ENCODE assay signal across 13 cellular contexts in the genomic region with DNA sequence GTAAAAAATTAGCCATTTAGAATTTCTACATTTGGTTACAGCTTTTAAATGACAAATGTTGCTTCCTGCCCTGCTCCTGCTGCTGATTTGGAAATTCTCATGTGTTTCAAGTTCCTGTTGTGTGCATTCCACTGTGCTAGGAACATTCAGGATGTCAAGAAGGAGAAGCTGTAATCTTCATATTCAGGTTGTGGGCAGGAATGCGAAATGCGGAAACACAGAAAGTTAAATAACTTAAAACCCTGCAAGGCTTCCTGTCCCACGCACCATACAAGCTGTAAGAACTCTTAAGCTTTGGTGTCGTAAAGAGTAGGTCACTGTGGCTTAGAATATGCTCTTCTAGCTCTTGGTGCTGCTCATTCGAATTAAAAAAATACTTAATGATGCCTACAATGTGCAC. TPM values are rescaled to one million over a fixed set of nuclear protein-coding genes. Genes with fewer than 3 reads are reported as not detected.
DNase-seq lines count a peak whose midpoint lies in the region; ATAC-seq and TF ChIP-seq lines count a peak whose summit lies in the region.
"Had no signal": no experiment of that assay in that cellular context is flagged by ENCODE, and none has a peak within 500 bp of the region (broad histone marks: within the 10 kb centered on the region; RNA-seq: fewer than 3 reads in every experiment).

No MANE protein-coding gene starts in this region.

- DNase-seq in left ventricle myocardium inferior (no peak), left ventricle myocardium superior (no peak), medulla oblongata (ENCODE audit: extremely low spot score) (peak; percentile 48), D341Med (ENCODE audit: low spot score) (no peak)
- peak; percentile 38 for DNase-seq in activated CD8-positive, alpha-beta T cell treated with anti-CD3 and anti-CD28 coated beads, Interleukin-2, amount 10 ng/mL, durations not matched to agents 7 days and 5 days
- DNase-seq: BE2C, kidney glomerular epithelial cell, NCI-H1105, NCI-H774 had no signal

- peaks cover 63% of the 10 kb centered on the region for H3K36me3 Mint-ChIP-seq in activated CD8-positive, alpha-beta T cell treated with anti-CD3 and anti-CD28 coated beads, Interleukin-2, amount 10 ng/mL, durations not matched to agents 7 days and 5 days (ENCODE audit: low read depth)

- POLR2A ChIA-PET in activated CD8-positive, alpha-beta T cell treated with anti-CD3 and anti-CD28 coated beads, Interleukin-2, amount 10 ng/mL, durations not matched to agents 7 days and 5 days (lab: Charles Lee): interaction anchor here (0.9 to 3.6 kb wide), 5 partner anchors 9 to 127 kb away, joined by 3 to 23 read pairs (median 8); a partner anchor contains a TSS

- H3K9me3 ChIP-seq in left ventricle myocardium inferior (replicated peaks): no peaks in the 10 kb centered on the region
- H3K9me3 ChIP-seq: BE2C had no signal

- H3K36me3 ChIP-seq in left ventricle myocardium inferior: peaks cover 92% of the 10 kb centered on the region

- H3K4me3 Mint-ChIP-seq in activated CD8-positive, alpha-beta T cell treated with anti-CD3 and anti-CD28 coated beads, Interleukin-2, amount 10 ng/mL, durations not matched to agents 7 days and 5 days: peak overlapping the region; percentile 16

- H3K9me3 Mint-ChIP-seq in activated CD8-positive, alpha-beta T cell treated with anti-CD3 and anti-CD28 coated beads, Interleukin-2, amount 10 ng/mL, durations not matched to agents 7 days and 5 days (ENCODE audit: insufficient read depth): no peaks in the 10 kb centered on the region

- H3K27ac ChIP-seq in left ventricle myocardium inferior (replicated peaks): peak overlapping the region; percentile 33
- H3K27ac ChIP-seq: cardiac muscle cell had no signal

- H3K27me3 ChIP-seq in left ventricle myocardium inferior (ENCODE audit: low read depth): no peaks in the 10 kb centered on the region
- H3K27me3 ChIP-seq: BE2C, cardiac muscle cell had no signal

- intact Hi-C loops in left ventricle myocardium inferior (cut with micrococcal nuclease): no loop called here
- intact Hi-C loops in left ventricle myocardium superior (cut with micrococcal nuclease): no loop called here

- TF ChIP-seq CTCF in left ventricle myocardium inferior (IDR thresholded peaks at IDR 0.05; ENCODE audit: borderline replicate concordance): no peak

- ATAC-seq in left ventricle myocardium superior (no peak), GM19328 (IDR thresholded peaks at IDR 0.05; ENCODE audit: unreplicated experiment) (no peak), GM21423 (IDR thresholded peaks at IDR 0.05; ENCODE audit: unreplicated experiment) (no peak), HG02763 (IDR thresholded peaks at IDR 0.05; ENCODE audit: unreplicated experiment) (no peak)
- no peak for ATAC-seq in activated CD8-positive, alpha-beta T cell treated with anti-CD3 and anti-CD28 coated beads, Interleukin-2, amount 10 ng/mL, durations not matched to agents 7 days and 5 days

- no peak overlapping the region for H3K4me3 ChIP-seq in left ventricle myocardium inferior
- H3K4me3 ChIP-seq: cardiac muscle cell had no signal

- CTCF ChIA-PET in activated CD8-positive, alpha-beta T cell treated with anti-CD3 and anti-CD28 coated beads, Interleukin-2, amount 10 ng/mL, durations not matched to agents 7 days and 5 days (lab: Charles Lee): interaction anchor here (0.9 to 2.7 kb wide), 10 partner anchors 8 to 91 kb away, joined by 3 to 16 read pairs (median 7); a partner anchor contains a TSS

- no peaks in the 10 kb centered on the region for H3K27me3 Mint-ChIP-seq in activated CD8-positive, alpha-beta T cell treated with anti-CD3 and anti-CD28 coated beads, Interleukin-2, amount 10 ng/mL, durations not matched to agents 7 days and 5 days (ENCODE audit: low read depth)

- peaks cover 13% of the 10 kb centered on the region for H3K4me1 ChIP-seq in left ventricle myocardium inferior
- H3K4me1 ChIP-seq: BE2C had no signal

- H3K4me1 Mint-ChIP-seq in activated CD8-positive, alpha-beta T cell treated with anti-CD3 and anti-CD28 coated beads, Interleukin-2, amount 10 ng/mL, durations not matched to agents 7 days and 5 days (ENCODE audit: low read depth): peaks cover 44% of the 10 kb centered on the region

- H3K27ac Mint-ChIP-seq in activated CD8-positive, alpha-beta T cell treated with anti-CD3 and anti-CD28 coated beads, Interleukin-2, amount 10 ng/mL, durations not matched to agents 7 days and 5 days: peak overlapping the region; percentile 85

RNA-seq across cellular contexts. Expression of a gene that starts 52.6 kb away (rescaled TPM):
- total RNA-seq in left ventricle myocardium inferior (2.8 TPM), left ventricle myocardium superior (3.5 TPM)
- 1 to 10 TPM; 8.5 to 9.5 TPM for total RNA-seq in activated CD8-positive, alpha-beta T cell treated with anti-CD3 and anti-CD28 coated beads, Interleukin-2, amount 10 ng/mL, durations not matched to agents 7 days and 5 days

Comparison
In these comparisons a context has a peak if more than half of its experiments do, and no peak if none do; other contexts are left out.
1. DNase-seq: peak in activated CD8-positive, alpha-beta T cell treated with anti-CD3 and anti-CD28 coated beads, Interleukin-2, amount 10 ng/mL, durations not matched to agents 7 days and 5 days (single experiment) and medulla oblongata (single experiment); none in left ventricle myocardium inferior (single experiment), left ventricle myocardium superior (single experiment) and D341Med (single experiment).